14 cellular contexts compared by ENCODE assay signal in genomic region chr14:73188501-73188903, GRCh38. TPM values are rescaled to one million over a fixed set of nuclear protein-coding genes. Genes with fewer than 3 reads are reported as not detected.
A peak's percentile ranks its signal among the peaks of the same experiment; 100 is the strongest.
DNase-seq lines count a peak whose midpoint lies in the region; ATAC-seq and TF ChIP-seq lines count a peak whose summit lies in the region.
"Had no signal": no experiment of that assay in that cellular context is flagged by ENCODE, and none has a peak within 500 bp of the region (broad histone marks: within the 10 kb centered on the region; RNA-seq: fewer than 3 reads in every experiment).

No MANE protein-coding gene starts in this region.

- WGBS in mesendoderm (ENCODE audit: extremely low coverage, insufficient coverage, low lambda C conversion rate): no CpG with 5 or more reads among the region's 3 CpGs

- H3K27ac ChIP-seq in SJSA1 (peak overlapping the region; percentile 4; the same call in 1 of the 2 replicates), mesendoderm (ENCODE audit: low read depth, low read length) (no peak overlapping the region)
- H3K27ac ChIP-seq: Peyer's patch had no signal

- no peak overlapping the region for H2BK120ac ChIP-seq in mesendoderm (ENCODE audit: low read depth, low read length)

- ATAC-seq in HG03097 (IDR thresholded peaks at IDR 0.05; ENCODE audit: low FRiP score, unreplicated experiment): no peak

- H3K79me1 ChIP-seq in mesendoderm (ENCODE audit: low read length): no peaks in the 10 kb centered on the region

- H3K27me3 ChIP-seq in SJSA1 (replicated peaks) (no peaks in the 10 kb centered on the region), mesendoderm (ENCODE audit: insufficient read depth, low read length, poor library complexity) (no peaks in the 10 kb centered on the region)
- H3K27me3 ChIP-seq: Peyer's patch had no signal

- peaks cover 15% of the 10 kb centered on the region; the same call in 1 of the 2 replicates for H3K36me3 ChIP-seq in SJSA1
- no peaks in the 10 kb centered on the region for H3K36me3 ChIP-seq in mesendoderm (ENCODE audit: control insufficient read depth, insufficient read depth, low read length)

- peaks cover 17% of the 10 kb centered on the region for H3K4me1 ChIP-seq in SJSA1 (replicated peaks)
- no peaks in the 10 kb centered on the region for H3K4me1 ChIP-seq in mesendoderm (ENCODE audit: control insufficient read depth, low read depth, low read length)
- H3K4me1 ChIP-seq: Peyer's patch had no signal

- H3K9ac ChIP-seq in mesendoderm (ENCODE audit: low read length): no peak overlapping the region

- H3K23ac ChIP-seq in mesendoderm (ENCODE audit: low read length): no peak overlapping the region

- H2AK5ac ChIP-seq in mesendoderm (ENCODE audit: low read length): no peak overlapping the region

- no peak overlapping the region for H3K4me2 ChIP-seq in mesendoderm (ENCODE audit: low read length)

- H3K56ac ChIP-seq in mesendoderm (ENCODE audit: low read length): no peak overlapping the region

- no peak overlapping the region for H2BK15ac ChIP-seq in mesendoderm (replicated peaks; ENCODE audit: low read depth)

- no peaks in the 10 kb centered on the region for H3K79me2 ChIP-seq in mesendoderm (ENCODE audit: control insufficient read depth, insufficient read depth, low read length)

- H4K8ac ChIP-seq in mesendoderm (ENCODE audit: low read depth, low read length): no peak overlapping the region

- no peak overlapping the region for H3K18ac ChIP-seq in mesendoderm (ENCODE audit: low read length)

- H3K4ac ChIP-seq in mesendoderm (ENCODE audit: low read depth, low read length): no peak overlapping the region

- H3K4me3 ChIP-seq in SJSA1 (no peak overlapping the region), fibroblast of mammary gland (ENCODE audit: control insufficient read depth, low read depth, low read length) (no peak overlapping the region), mesendoderm (ENCODE audit: low read length) (no peak overlapping the region)
- H3K4me3 ChIP-seq: Peyer's patch had no signal

- peak; percentile 59 for DNase-seq in A172 (ENCODE audit: low spot score)
- peak; percentile 84 for DNase-seq in HCEC 1CT
- DNase-seq in SJSA1 (ENCODE audit: low read depth in 1 of 2, low spot score in 2 of 2): peak; percentile 61 to 62
- peak; percentile 76 for DNase-seq in fibroblast of mammary gland (ENCODE audit: low read depth)
- DNase-seq in mesendoderm: no peak
- DNase-seq in NCI-H1417 treated with DMSO at 0.1 percent for 48 hours (lab: John Stamatoyannopoulos, UW): no peak
- no peak for DNase-seq in SIG-M5 (lab: John Stamatoyannopoulos, UW)
- DNase-seq: activated CD4-positive, alpha-beta T cell treated with anti-CD3 and anti-CD28 coated beads, Interleukin-2, amount 50 U/mL, for 4 hours; activated effector memory CD4-positive, alpha-beta T cell treated with Interleukin-2 at 50 U/mL for 16 hours; DMS153; NCI-H1105 treated with DMSO at 0.1 percent for 48 hours; NCI-H446 treated with DMSO at 0.1 percent for 48 hours; Peyer's patch had no signal

- H3K9me3 ChIP-seq in SJSA1 (replicated peaks): no peaks in the 10 kb centered on the region
- H3K9me3 ChIP-seq: Peyer's patch had no signal

- TF ChIP-seq CTCF in fibroblast of mammary gland (conservative IDR thresholded peaks at IDR 0.05; ENCODE audit: control insufficient read depth, insufficient read depth, low read depth, low read length): no peak

- H2BK5ac ChIP-seq in mesendoderm (ENCODE audit: low read length): no peak overlapping the region

- no peak overlapping the region for H4K5ac ChIP-seq in mesendoderm (ENCODE audit: low read length)

RNA-seq across cellular contexts. Expression of gene PAPLN, which starts 48.8 kb away (rescaled TPM):
- 0.57 and 0.86 TPM in 2 replicates for total RNA-seq in A172 (2014; rRNA removed; shearing (Covaris generic))
- 0.38 and 2.4 TPM in 2 replicates for total RNA-seq in SJSA1 (2014; rRNA removed; shearing (Covaris generic))
- 0.14 TPM for polyA plus RNA-seq in mesendoderm (2013, experiment 1 of 2)
- 0.11 TPM for polyA plus RNA-seq in mesendoderm (2013, experiment 2 of 2)

RNA-seq across cellular contexts. Expression of gene PSEN1, which starts 52.2 kb away (rescaled TPM):
- total RNA-seq in A172 (2014; rRNA removed; shearing (Covaris generic)): 46.2 and 55.4 TPM in 2 replicates
- 23.5 and 26.2 TPM in 2 replicates for total RNA-seq in SJSA1 (2014; rRNA removed; shearing (Covaris generic))
- polyA plus RNA-seq in mesendoderm (2013, experiment 1 of 2): 20.8 TPM
- 21.7 TPM for polyA plus RNA-seq in mesendoderm (2013, experiment 2 of 2)

Comparison
In these comparisons a context has a peak if more than half of its experiments do, and no peak if none do; other contexts are left out.
1. DNase-seq: peak in A172 (single experiment), HCEC 1CT (single experiment), SJSA1 (2 of 2) and fibroblast of mammary gland (single experiment); none in mesendoderm (single experiment), NCI-H1417 treated with DMSO at 0.1 percent for 48 hours (single experiment) and SIG-M5 (single experiment).